In the genomic region with DNA sequence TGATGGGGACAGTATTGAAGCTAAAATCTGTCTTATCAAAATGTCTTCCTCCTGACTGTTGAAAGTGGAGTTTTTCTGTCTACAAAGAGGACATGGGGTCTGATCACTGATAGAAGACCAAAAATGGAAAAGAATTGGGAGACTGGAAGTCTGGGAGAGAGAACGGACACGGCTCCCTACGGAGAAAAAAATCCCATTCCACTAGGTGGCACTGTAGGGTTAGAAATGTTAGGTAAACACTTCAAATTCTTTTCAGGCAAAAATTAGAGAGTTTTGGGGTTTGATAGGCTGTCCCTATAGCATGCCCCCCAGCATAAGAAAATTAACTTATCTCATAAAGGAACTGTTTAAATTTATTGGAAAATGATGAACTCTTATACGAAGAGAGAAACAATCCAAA, we compare ENCODE assay signal across 9 cellular contexts.
DNase-seq lines count a peak whose midpoint lies in the region; TF ChIP-seq lines count a peak whose summit lies in the region.
"Had no signal": no experiment of that assay in that cellular context is flagged by ENCODE, and none has a peak within 500 bp of the region (broad histone marks: within the 10 kb centered on the region; RNA-seq: fewer than 3 reads in every experiment).

No MANE protein-coding gene starts in this region.

- no peak overlapping the region for H3K27ac ChIP-seq in left ventricle myocardium inferior (replicated peaks)

- no peak overlapping the region for H3K4me3 Mint-ChIP-seq in activated naive CD4-positive, alpha-beta T cell treated with anti-CD3 and anti-CD28 coated beads, Interleukin-2, amount 10 ng/mL, durations not matched to agents 7 days and 5 days
- H3K4me3 Mint-ChIP-seq: activated T-cell treated with anti-CD3 and anti-CD28 coated beads, Interleukin-2, amount 50 U/mL, for 24 hours had no signal

- intact Hi-C loops in left ventricle myocardium inferior (cut with micrococcal nuclease) = no loop called here
- intact Hi-C loops in cardiac septum (cut with DNase I) = no loop called here
- intact Hi-C loops in posterior vena cava (cut with DNase I) = no loop called here

- H3K9me3 ChIP-seq in left ventricle myocardium inferior (replicated peaks) = peaks cover 11% of the 10 kb centered on the region

- no peak for DNase-seq in left ventricle myocardium inferior
- DNase-seq in cardiac septum (ENCODE audit: low spot score) = no peak
- peak; percentile 3 for DNase-seq in RPMI7951 (ENCODE audit: low read depth)
- DNase-seq in hepatic stellate cell (ENCODE audit: low spot score) = peak; percentile 2
- DNase-seq in activated naive CD4-positive, alpha-beta T cell treated with anti-CD3 and anti-CD28 coated beads, Interleukin-2, amount 50 U/mL, for 16 hours = no peak
- no peak for DNase-seq in posterior vena cava (ENCODE audit: low spot score)
- DNase-seq in NCI-H2107 (lab: John Stamatoyannopoulos, UW) = no peak
- no peak for DNase-seq in activated naive CD4-positive, alpha-beta T cell treated with anti-CD3 and anti-CD28 coated beads, Interleukin-2, amount 10 ng/mL, durations not matched to agents 7 days and 5 days
- DNase-seq: activated T-cell treated with anti-CD3 and anti-CD28 coated beads, Interleukin-2, amount 50 U/mL, for 24 hours had no signal

- no peaks in the 10 kb centered on the region for H3K36me3 ChIP-seq in left ventricle myocardium inferior

- TF ChIP-seq CTCF in left ventricle myocardium inferior (IDR thresholded peaks at IDR 0.05; ENCODE audit: borderline replicate concordance) = peak; percentile 22

- peaks cover 6% of the 10 kb centered on the region for H3K9me3 Mint-ChIP-seq in activated naive CD4-positive, alpha-beta T cell treated with anti-CD3 and anti-CD28 coated beads, Interleukin-2, amount 10 ng/mL, durations not matched to agents 7 days and 5 days

- H3K4me3 ChIP-seq in left ventricle myocardium inferior = no peak overlapping the region

- no peak overlapping the region for H3K27ac Mint-ChIP-seq in activated naive CD4-positive, alpha-beta T cell treated with anti-CD3 and anti-CD28 coated beads, Interleukin-2, amount 10 ng/mL, durations not matched to agents 7 days and 5 days
- H3K27ac Mint-ChIP-seq: activated T-cell treated with anti-CD3 and anti-CD28 coated beads, Interleukin-2, amount 50 U/mL, for 24 hours had no signal

- H3K4me1 Mint-ChIP-seq in activated naive CD4-positive, alpha-beta T cell treated with anti-CD3 and anti-CD28 coated beads, Interleukin-2, amount 10 ng/mL, durations not matched to agents 7 days and 5 days = no peaks in the 10 kb centered on the region

- no peaks in the 10 kb centered on the region for H3K27me3 ChIP-seq in left ventricle myocardium inferior (ENCODE audit: low read depth)

- H3K4me1 ChIP-seq in left ventricle myocardium inferior = no peaks in the 10 kb centered on the region

- CTCF ChIA-PET in activated naive CD4-positive, alpha-beta T cell treated with anti-CD3 and anti-CD28 coated beads, Interleukin-2, amount 10 ng/mL, durations not matched to agents 7 days and 5 days (lab: Charles Lee) = no interaction called here

- no peaks in the 10 kb centered on the region for H3K36me3 Mint-ChIP-seq in activated naive CD4-positive, alpha-beta T cell treated with anti-CD3 and anti-CD28 coated beads, Interleukin-2, amount 10 ng/mL, durations not matched to agents 7 days and 5 days

- no peaks in the 10 kb centered on the region for H3K27me3 Mint-ChIP-seq in activated naive CD4-positive, alpha-beta T cell treated with anti-CD3 and anti-CD28 coated beads, Interleukin-2, amount 10 ng/mL, durations not matched to agents 7 days and 5 days

Comparison
In these comparisons a context has a peak if more than half of its experiments do, and no peak if none do; other contexts are left out.
1. DNase-seq: peak in RPMI7951 (single experiment) and hepatic stellate cell (single experiment); none in left ventricle myocardium inferior (single experiment), cardiac septum (single experiment), activated naive CD4-positive, alpha-beta T cell treated with anti-CD3 and anti-CD28 coated beads, Interleukin-2, amount 50 U/mL, for 16 hours (single experiment), posterior vena cava (single experiment), NCI-H2107 (single experiment) and activated naive CD4-positive, alpha-beta T cell treated with anti-CD3 and anti-CD28 coated beads, Interleukin-2, amount 10 ng/mL, durations not matched to agents 7 days and 5 days (single experiment).